Comparison of ENCODE assay signal across 24 cellular contexts in genomic region chrX:98459669-98460068, GRCh38.
"Had no signal": no experiment of that assay in that cellular context is flagged by ENCODE, and none has a peak within 500 bp of the region (broad histone marks: within the 10 kb centered on the region; RNA-seq: fewer than 3 reads in every experiment).

No MANE protein-coding gene starts in this region.

- H3K36me3 ChIP-seq: neural progenitor cell, ovary, right lobe of liver, sigmoid colon, stomach, thoracic aorta, thyroid gland, transverse colon, upper lobe of right lung, uterus had no signal

- H3K9me3 ChIP-seq: ovary, psoas muscle, right lobe of liver, sigmoid colon, stomach, thoracic aorta, thyroid gland, transverse colon, upper lobe of right lung, uterus had no signal

- H3K4me3 ChIP-seq: neural progenitor cell, ovary, psoas muscle, right lobe of liver, sigmoid colon, stomach, thoracic aorta, thyroid gland, transverse colon, upper lobe of right lung, uterus had no signal

- ATAC-seq: naive thymus-derived CD8-positive, alpha-beta T cell; psoas muscle; right cardiac atrium; right lobe of liver; stimulated activated effector memory CD8-positive, alpha-beta T cell treated with anti-CD3 and anti-CD28 coated beads, Interleukin-12 subunit alpha, Interleukin-12 subunit beta, amount 100 ng/mL, for 72 hours; stimulated activated naive B cell treated with anti-CD40 and anti-IgM and Interleukin-4, amounts not matched to agents 10 μg/mL and 1 μg/mL and 100 μg/mL, for 72 hours; upper lobe of right lung had no signal

- H3K4me1 ChIP-seq: neural progenitor cell, parathyroid adenoma, psoas muscle, right lobe of liver, sigmoid colon, stomach, thyroid gland, transverse colon, upper lobe of right lung, uterus had no signal

- DNase-seq: naive thymus-derived CD8-positive, alpha-beta T cell; occipital lobe; ovary; posterior cingulate gyrus; psoas muscle; right cardiac atrium; right lobe of liver; sigmoid colon; small intestine; stimulated activated CD4-positive, alpha-beta T cell treated with anti-CD3 and anti-CD28 coated beads, Interleukin-15, amount 100 ng/mL, for 24 hours; stimulated activated CD4-positive, alpha-beta T cell treated with anti-CD3 and anti-CD28 coated beads, Interleukin-2, amount 100 ng/mL, for 24 hours; stimulated activated CD4-positive, alpha-beta T cell treated with anti-CD3 and anti-CD28 coated beads, Interleukin-2, amount 100 ng/mL, for 48 hours; stimulated activated CD4-positive, alpha-beta T cell treated with anti-CD3 and anti-CD28 coated beads, Interleukin-4, amount 100 ng/mL, for 24 hours; stimulated activated naive B cell treated with anti-CD40 and anti-IgM and Interleukin-4, amounts not matched to agents 10 μg/mL and 1 μg/mL and 100 μg/mL, for 72 hours; stimulated activated naive CD4-positive, alpha-beta T cell treated with Interleukin-2 at 50 U/mL for 16 hours; stomach; thyroid gland; transverse colon; upper lobe of right lung; uterus had no signal

- H3K27me3 ChIP-seq: neural progenitor cell, ovary, right lobe of liver, sigmoid colon, stomach, thyroid gland, transverse colon, upper lobe of right lung had no signal

- H3K27ac ChIP-seq: neural progenitor cell, ovary, parathyroid adenoma, psoas muscle, right lobe of liver, sigmoid colon, stomach, thoracic aorta, thyroid gland, transverse colon, upper lobe of right lung, uterus had no signal
